In genomic region chr9:114501786-114502682, GRCh38 we compare ENCODE assay signal across 9 cellular contexts. TPM values are rescaled to one million over a fixed set of nuclear protein-coding genes. Genes with fewer than 3 reads are reported as not detected.
DNase-seq lines count a peak whose midpoint lies in the region; ATAC-seq and TF ChIP-seq lines count a peak whose summit lies in the region.
"Had no signal": no experiment of that assay in that cellular context is flagged by ENCODE, and none has a peak within 500 bp of the region (broad histone marks: within the 10 kb centered on the region; RNA-seq: fewer than 3 reads in every experiment).

No MANE protein-coding gene starts in this region.

- peak overlapping the region; percentile 18; the same call in 1 of the 2 replicates for H2AFZ ChIP-seq in OCI-LY7 (ENCODE audit: low read length)
- H2AFZ ChIP-seq in fibroblast of lung (ENCODE audit: low read length): no peak overlapping the region

- no peaks in the 10 kb centered on the region for H3K36me3 ChIP-seq in OCI-LY7 (ENCODE audit: insufficient read depth, low read length)
- H3K36me3 ChIP-seq in fibroblast of lung (ENCODE audit: control insufficient read depth, insufficient read depth, low read length): no peaks in the 10 kb centered on the region
- H3K36me3 ChIP-seq: right lobe of liver had no signal

- H3K9me2 ChIP-seq in OCI-LY7 (ENCODE audit: insufficient read depth, low read length): no peaks in the 10 kb centered on the region

- H3K79me2 ChIP-seq in OCI-LY7 (ENCODE audit: insufficient read depth, low read depth, low read length) (no peaks in the 10 kb centered on the region), fibroblast of lung (ENCODE audit: control insufficient read depth, insufficient read depth, low read length) (no peaks in the 10 kb centered on the region)

- H3K4me3 ChIP-seq in OCI-LY7 (ENCODE audit: low read depth, low read length, poor library complexity, severe bottlenecking) (no peak overlapping the region), fibroblast of lung (replicated peaks in 1 of 4; ENCODE audit: control extremely low read depth in 1 of 4, insufficient read depth in 1 of 4, low read depth in 3 of 4, low read length in 4 of 4) (no peak overlapping the region), retinal pigment epithelial cell (ENCODE audit: low read length) (peak overlapping the region; percentile 78)
- H3K4me3 ChIP-seq: right lobe of liver had no signal

- peaks cover 21% of the 10 kb centered on the region for H3K27me3 ChIP-seq in fibroblast of lung (ENCODE audit: control insufficient read depth, insufficient read depth, low read length)
- H3K27me3 ChIP-seq: right lobe of liver had no signal

- H3K9me3 ChIP-seq in OCI-LY7 (ENCODE audit: low read length) (no peaks in the 10 kb centered on the region), fibroblast of lung (ENCODE audit: control insufficient read depth, insufficient read depth, low read depth, low read length) (no peaks in the 10 kb centered on the region)
- H3K9me3 ChIP-seq: right lobe of liver had no signal

- ATAC-seq in HG02970 (IDR thresholded peaks at IDR 0.05; ENCODE audit: low FRiP score, unreplicated experiment): no peak

- H3K4me1 ChIP-seq in OCI-LY7 (ENCODE audit: insufficient read depth, low read length, poor library complexity, severe bottlenecking): peaks cover 33% of the 10 kb centered on the region
- no peaks in the 10 kb centered on the region for H3K4me1 ChIP-seq in fibroblast of lung (ENCODE audit: control insufficient read depth, extremely low read depth, insufficient read depth, low read length)

- intact Hi-C loops in OCI-LY7 (cut with micrococcal nuclease; ENCODE audit: unreplicated experiment): no loop called here

- no TSS peak for BruUV-seq in OCI-LY7 (replicated peaks; lab: Mats Ljungman, UMichigan)

- DNase-seq in DMS53 (lab: John Stamatoyannopoulos, UW) (peak; percentile 33), DMS53 treated with DMSO at 0.1 percent for 48 hours (lab: John Stamatoyannopoulos, UW; ENCODE audit: unreplicated experiment) (no peak), OCI-LY7 (ENCODE audit: low spot score) (no peak), fibroblast of lung (ENCODE audit: low read depth in 2 of 2) (peak; percentile 60 to 75), retinal pigment epithelial cell (ENCODE audit: low read depth) (peak; percentile 52)
- no peak for DNase-seq in effector CD8-positive, alpha-beta T cell (lab: John Stamatoyannopoulos, UW)
- no peak for DNase-seq in stimulated activated naive CD4-positive, alpha-beta T cell (lab: John Stamatoyannopoulos, UW)
- DNase-seq: right lobe of liver had no signal

- no peaks in the 10 kb centered on the region for H4K20me1 ChIP-seq in OCI-LY7 (ENCODE audit: insufficient read depth, low read length)
- no peaks in the 10 kb centered on the region for H4K20me1 ChIP-seq in fibroblast of lung (ENCODE audit: control insufficient read depth, extremely low read depth, insufficient read depth, low read length)

- H3K9ac ChIP-seq in fibroblast of lung (ENCODE audit: insufficient read depth, low read length): no peak overlapping the region

- H3K4me2 ChIP-seq in OCI-LY7 (ENCODE audit: low read length): peak overlapping the region; percentile 55
- H3K4me2 ChIP-seq in fibroblast of lung (ENCODE audit: extremely low read depth, insufficient read depth, low read length): peak overlapping the region; percentile 23

- CTCF ChIA-PET in OCI-LY7 (lab: Charles Lee; ENCODE audit: unreplicated experiment): interaction anchor here (0.5 to 1.3 kb wide), 7 partner anchors 86 to 310 kb away, joined by 3 to 4 read pairs (median 3); partner anchors contain the start of gene ATP6V1G1

- POLR2A ChIA-PET in OCI-LY7 (lab: Charles Lee): interaction anchor here (1.1 kb wide), 1 partner anchor 110 kb away, joined by 4 read pairs; no protein-coding TSS in a partner anchor

- H3K27ac ChIP-seq in OCI-LY7 (ENCODE audit: low read depth, low read length, poor library complexity, severe bottlenecking) (no peak overlapping the region), fibroblast of lung (ENCODE audit: insufficient read depth, low read length) (no peak overlapping the region)
- H3K27ac ChIP-seq: right lobe of liver had no signal

- TF ChIP-seq CTCF in OCI-LY7 (conservative IDR thresholded peaks at IDR 0.05; ENCODE audit: low read length) (no peak), fibroblast of lung (conservative IDR thresholded peaks at IDR 0.05 in 1 of 2, IDR thresholded peaks at IDR 0.05 in 1 of 2; ENCODE audit: low read depth in 1 of 2, low read length in 2 of 2) (no peak), retinal pigment epithelial cell (conservative IDR thresholded peaks at IDR 0.05; ENCODE audit: low read depth, low read length) (no peak)

RNA-seq across cellular contexts. Expression of gene WHRN, which starts 3.2 kb away (rescaled TPM):
- 0.19 TPM in 1 of 2 replicates, not detected in the other for total RNA-seq in OCI-LY7 (2014; rRNA removed; shearing (Covaris generic))
- 2.1 TPM in 2 replicates for total RNA-seq in OCI-LY7 (2022)
- 0.51 and 1.8 TPM in 2 replicates for total RNA-seq in fibroblast of lung
- polyA plus RNA-seq in fibroblast of lung: 0.16 and 0.35 TPM in 2 replicates
- 0.40 and 0.86 TPM in 2 replicates for polyA plus RNA-seq in fibroblast of lung (2012)
- 0.12 and 0.44 TPM in 2 replicates for polyA minus RNA-seq in fibroblast of lung (ENCODE audit: low replicate concordance)

Comparison
In these comparisons a context has a peak if more than half of its experiments do, and no peak if none do; other contexts are left out.
1. DNase-seq: peak in DMS53 (single experiment), fibroblast of lung (2 of 2) and retinal pigment epithelial cell (single experiment); none in DMS53 treated with DMSO at 0.1 percent for 48 hours (single experiment), OCI-LY7 (single experiment), effector CD8-positive, alpha-beta T cell (single experiment) and stimulated activated naive CD4-positive, alpha-beta T cell (0 of 6).